Comparison of ENCODE assay signal across 1 cellular context in genomic region chr15:78438595-78439285, GRCh38.
TF ChIP-seq lines count a peak whose summit lies in the region.

No MANE protein-coding gene starts in this region.

TF ChIP-seq in HepG2, 621 proteins besides CTCF, POLR2A, EP300 and RAD21 (continued from another document):
- 0 out of 2 replicates have a peak, but pooled peaks have one; percentile 3 for TF ChIP-seq ZBTB39 (CRISPR knock-in tag; IDR thresholded peaks at IDR 0.05)
- TF ChIP-seq HDAC1 (CRISPR knock-in tag; IDR thresholded peaks at IDR 0.05) = peak; percentile 44; the same call in 1 of the 2 replicates
- peak; percentile 3 for TF ChIP-seq RBM39 (IDR thresholded peaks at IDR 0.05; ENCODE audit: low read depth, low read length, poor library complexity, severe bottlenecking)
- TF ChIP-seq ZSCAN12 (CRISPR knock-in tag; IDR thresholded peaks at IDR 0.05) = 0 out of 2 replicates have a peak, but pooled peaks have one; percentile 64
- no peak for TF ChIP-seq CCAR2 (optimal IDR thresholded peaks at IDR 0.05; ENCODE audit: low read depth, low read length)
- TF ChIP-seq ZNF614 (CRISPR knock-in tag; IDR thresholded peaks at IDR 0.05; ENCODE audit: borderline replicate concordance) = no peak
- TF ChIP-seq ZNF768 (CRISPR knock-in tag; IDR thresholded peaks at IDR 0.05) = peak; percentile 60; the same call in 1 of the 2 replicates
- peak; percentile 31; the same call in 1 of the 2 replicates for TF ChIP-seq KDM5A (IDR thresholded peaks at IDR 0.05; ENCODE audit: borderline replicate concordance, low read length)
- no peak for TF ChIP-seq ZNF784 (CRISPR knock-in tag; IDR thresholded peaks at IDR 0.05; ENCODE audit: borderline replicate concordance)
- no peak for TF ChIP-seq GPBP1L1 (CRISPR knock-in tag; IDR thresholded peaks at IDR 0.05)
- TF ChIP-seq NR2F1 (CRISPR knock-in tag; IDR thresholded peaks at IDR 0.05) = no peak; a peak in 1 of 4 replicates
- no peak for TF ChIP-seq GLMP (CRISPR knock-in tag; IDR thresholded peaks at IDR 0.05; ENCODE audit: borderline replicate concordance)
- peak; percentile 18; the same call in 1 of the 2 replicates for TF ChIP-seq PATZ1 (CRISPR knock-in tag; IDR thresholded peaks at IDR 0.05)
- TF ChIP-seq BORCS8-MEF2B (CRISPR knock-in tag; IDR thresholded peaks at IDR 0.05) = peak; percentile 75; the same call in 1 of the 2 replicates
- TF ChIP-seq LCORL (IDR thresholded peaks at IDR 0.05) = 0 out of 2 replicates have a peak, but pooled peaks have one; percentile 0
- TF ChIP-seq LCORL (CRISPR knock-in tag; IDR thresholded peaks at IDR 0.05) = no peak
- no peak for TF ChIP-seq ZBTB3 (CRISPR knock-in tag; IDR thresholded peaks at IDR 0.05; ENCODE audit: borderline replicate concordance, low read depth)
- peak; percentile 44 for TF ChIP-seq XRCC5 (optimal IDR thresholded peaks at IDR 0.05; ENCODE audit: low read length)
- TF ChIP-seq AGO2 (optimal IDR thresholded peaks at IDR 0.05; ENCODE audit: low read depth, low read length) = peak; percentile 11
- no peak for TF ChIP-seq THRA (CRISPR knock-in tag; IDR thresholded peaks at IDR 0.05; ENCODE audit: borderline replicate concordance)
- TF ChIP-seq ELF1 (CRISPR knock-in tag; IDR thresholded peaks at IDR 0.05) = no peak
- no peak for TF ChIP-seq ATF1 (CRISPR knock-in tag; IDR thresholded peaks at IDR 0.05)
- TF ChIP-seq ZNF687 (CRISPR knock-in tag; IDR thresholded peaks at IDR 0.05) = peak; percentile 66
- TF ChIP-seq ZNF766 (CRISPR knock-in tag; IDR thresholded peaks at IDR 0.05; ENCODE audit: borderline replicate concordance) = no peak
- no peak for TF ChIP-seq CHD2 (IDR thresholded peaks at IDR 0.05; ENCODE audit: low read depth, low read length)
- TF ChIP-seq ZNF781 (CRISPR knock-in tag; IDR thresholded peaks at IDR 0.05; ENCODE audit: borderline replicate concordance, not compliant biosample characterization) = peak; percentile 58
- peak; percentile 94; the same call in 1 of the 2 replicates for TF ChIP-seq SALL2 (CRISPR knock-in tag; IDR thresholded peaks at IDR 0.05)
- peak; percentile 48; the same call in 1 of the 2 replicates for TF ChIP-seq MEIS2 (CRISPR knock-in tag; IDR thresholded peaks at IDR 0.05)
- TF ChIP-seq KDM4B (CRISPR knock-in tag; IDR thresholded peaks at IDR 0.05) = 0 out of 2 replicates have a peak, but pooled peaks have one; percentile 13
- TF ChIP-seq ZBTB7B (CRISPR knock-in tag; IDR thresholded peaks at IDR 0.05) = peak; percentile 31; the same call in 1 of the 2 replicates
- 0 out of 2 replicates have a peak, but pooled peaks have one; percentile 13 for TF ChIP-seq ZBTB25 (CRISPR knock-in tag; IDR thresholded peaks at IDR 0.05)
TF ChIP-seq in HepG2: peak in this region for 68.
